8 cellular contexts compared by ENCODE assay signal in the genomic region with DNA sequence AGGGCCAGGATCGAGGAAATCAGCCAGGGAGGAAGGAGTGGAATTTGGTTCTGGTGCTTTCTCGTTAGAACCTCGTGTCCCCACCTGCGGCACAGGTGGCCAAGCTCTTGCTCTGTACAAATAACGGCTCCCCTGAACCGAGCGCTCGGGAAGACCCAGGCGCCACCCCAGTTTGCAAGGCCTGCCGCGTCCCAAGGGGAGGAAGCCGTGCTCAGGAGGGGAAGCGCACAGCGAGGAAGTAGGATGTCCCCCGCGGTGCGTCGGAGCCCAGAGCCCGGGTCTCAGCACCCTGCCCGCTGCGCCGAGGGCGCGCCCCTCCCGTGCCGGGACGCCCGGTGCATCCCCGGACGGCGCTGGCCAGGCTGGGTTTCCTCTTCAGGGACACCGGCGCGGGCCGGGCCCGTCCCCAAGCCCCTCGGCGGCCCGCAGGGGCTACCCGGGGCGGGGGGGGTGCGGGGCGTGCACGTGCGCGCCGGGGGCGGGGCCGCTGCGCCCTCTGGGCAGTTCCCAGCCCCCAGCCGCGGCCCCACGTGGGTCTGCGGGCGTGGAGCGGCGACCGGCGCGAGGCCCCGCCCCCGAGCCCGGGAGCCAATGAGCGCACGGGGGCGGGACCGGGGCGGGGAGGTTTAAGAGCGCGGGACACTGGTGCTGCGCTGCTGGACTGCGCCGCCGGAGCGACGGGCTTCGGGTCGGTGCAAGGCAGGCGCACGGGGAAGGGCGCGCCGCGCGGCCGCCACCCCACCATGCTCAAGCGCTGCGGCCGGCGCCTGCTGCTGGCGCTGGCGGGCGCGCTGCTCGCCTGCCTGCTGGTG. TPM values are rescaled to one million over a fixed set of nuclear protein-coding genes. Genes with fewer than 3 reads are reported as not detected.
DNase-seq lines count a peak whose midpoint lies in the region; ATAC-seq, FAIRE-seq and TF ChIP-seq lines count a peak whose summit lies in the region.

A gene with protein sequence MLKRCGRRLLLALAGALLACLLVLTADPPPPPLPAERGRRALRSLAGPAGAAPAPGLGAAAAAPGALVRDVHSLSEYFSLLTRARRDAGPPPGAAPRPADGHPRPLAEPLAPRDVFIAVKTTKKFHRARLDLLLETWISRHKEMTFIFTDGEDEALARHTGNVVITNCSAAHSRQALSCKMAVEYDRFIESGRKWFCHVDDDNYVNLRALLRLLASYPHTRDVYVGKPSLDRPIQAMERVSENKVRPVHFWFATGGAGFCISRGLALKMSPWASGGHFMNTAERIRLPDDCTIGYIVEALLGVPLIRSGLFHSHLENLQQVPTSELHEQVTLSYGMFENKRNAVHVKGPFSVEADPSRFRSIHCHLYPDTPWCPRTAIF (plus strand): TSS at position 656 of the 812 bp plus-strand sequence. CDS start 88 bp downstream, at position 744.

- peak; percentile 82 for FAIRE-seq in urothelium cell line (lab: Jason Lieb, UNC)

- no peak for TF ChIP-seq CTCF in GM13976 (IDR thresholded peaks at IDR 0.05; ENCODE audit: borderline replicate concordance, control extremely low read depth, extremely low read depth, insufficient read depth, missing control alignments)
- TF ChIP-seq CTCF in adrenal gland (IDR thresholded peaks at IDR 0.05): peak in 1 of 6 experiments; percentile 24
- TF ChIP-seq CTCF in left ventricle myocardium inferior (IDR thresholded peaks at IDR 0.05; ENCODE audit: borderline replicate concordance): no peak
- no peak for TF ChIP-seq CTCF in psoas muscle (IDR thresholded peaks at IDR 0.05)

- intact Hi-C loops in T-helper 1 cell treated with Interleukin-12 subunit alpha and Interleukin-12 subunit beta and Interleukin-4 antibody, amounts not matched to agents 30 ng/mL and 1 ng/mL, for 36 hours (cut with micrococcal nuclease): loop anchor here (1.0 kb wide), 4 partner anchors 11 to 113 kb away; partner anchors contain the start of genes BRAT1 and TTYH3
- intact Hi-C loops in adrenal gland (cut with DNase I) (loop anchor here in 1 of 2 donors (2.0 kb wide), 1 partner anchor 41 kb away; no protein-coding TSS in a partner anchor), left ventricle myocardium inferior (cut with micrococcal nuclease) (no loop called here), psoas muscle (cut with DNase I) (no loop called here)

- peak; percentile 99 for DNase-seq in GM13976 (ENCODE audit: low spot score)
- peak; percentile 77 for DNase-seq in NCI-H128 (lab: John Stamatoyannopoulos, UW; ENCODE audit: unreplicated experiment)
- peak; percentile 80 to 90 (median 89) for DNase-seq in adrenal gland
- DNase-seq in left ventricle myocardium inferior: peak; percentile 89
- DNase-seq in psoas muscle: peak; percentile 88 to 92
- peak; percentile 95 for DNase-seq in urothelium cell line (ENCODE audit: low spot score)

- TF ChIP-seq POLR2A in adrenal gland (IDR thresholded peaks at IDR 0.05): peak; percentile 90 to 91

- no peaks in the 10 kb centered on the region for H3K9me3 ChIP-seq in adrenal gland (replicated peaks in 1 of 3)
- H3K9me3 ChIP-seq in left ventricle myocardium inferior (replicated peaks): no peaks in the 10 kb centered on the region
- no peaks in the 10 kb centered on the region for H3K9me3 ChIP-seq in psoas muscle

- in situ Hi-C loops in GM13976 (cut with MboI; ENCODE audit: low sequenced_read_pairs, unreplicated experiment): no loop called here

- H3K36me3 ChIP-seq in adrenal gland (replicated peaks in 1 of 2) (no peaks in the 10 kb centered on the region), left ventricle myocardium inferior (no peaks in the 10 kb centered on the region), psoas muscle (ENCODE audit: insufficient read depth in 1 of 2, low read depth in 1 of 2) (no peaks in the 10 kb centered on the region)

- peak; percentile 91 for ATAC-seq in HG02642 (IDR thresholded peaks at IDR 0.05; ENCODE audit: poor library complexity, unreplicated experiment)
- peak; percentile 91 to 98 (median 94) for ATAC-seq in psoas muscle

- WGBS in adrenal gland, 4 donors: 0 to 1% (median 1%) methylated on average over 56 to 86 of the region's 95 CpGs; no CpG with 5 or more reads in 1 of the 4 donors
- WGBS in psoas muscle, 3 donors: 1% methylated on average over 50 to 95 of the region's 95 CpGs

- H3K27ac ChIP-seq in adrenal gland (peak within 1 kb of the TSS in 2 of 5 donors; percentile 57 to 85), left ventricle myocardium inferior (replicated peaks) (peak within 1 kb of the TSS; percentile 91), psoas muscle (no peak within 1 kb of the TSS)

- H3K4me1 ChIP-seq in adrenal gland (replicated peaks in 1 of 2) (peaks cover 32 to 44% of the 10 kb centered on the region in 2 donors), left ventricle myocardium inferior (peaks cover 58% of the 10 kb centered on the region), psoas muscle (peaks cover 10% of the 10 kb centered on the region)

- H3K4me3 ChIP-seq in adrenal gland: peak within 1 kb of the TSS in 2 of 4 donors; percentile 23 to 71
- H3K4me3 ChIP-seq in left ventricle myocardium inferior: peak within 1 kb of the TSS; percentile 73
- H3K4me3 ChIP-seq in psoas muscle: peak within 1 kb of the TSS; percentile 70

- H3K27me3 ChIP-seq in adrenal gland (no peaks in the 10 kb centered on the region), left ventricle myocardium inferior (ENCODE audit: low read depth) (peaks cover 42% of the 10 kb centered on the region), psoas muscle (ENCODE audit: insufficient read depth in 3 of 3, low read length in 2 of 3) (peaks cover 0 to 23% (median 19%) of the 10 kb centered on the region in 3 donors)

RNA-seq across cellular contexts. Expression of the gene that starts here (rescaled TPM):
- total RNA-seq in T-helper 1 cell treated with Interleukin-12 subunit alpha and Interleukin-12 subunit beta and Interleukin-4 antibody, amounts not matched to agents 30 ng/mL and 1 ng/mL, for 36 hours: 125 and 130 TPM in 2 replicates
- total RNA-seq in adrenal gland (10 to 100 TPM in 6 of 8 donors, 1 to 10 TPM in 2; 4.7 to 26.1 (median 14.3) TPM), left ventricle myocardium inferior (5.2 TPM), psoas muscle (1 to 10 TPM; 2.4 to 3.0 (median 2.8) TPM)
- polyA plus RNA-seq in adrenal gland (10 to 100 TPM in 2 of 3 donors, 1 to 10 TPM in 1; 1.4 to 20.7 (median 15.5) TPM), psoas muscle (1 to 10 TPM; 1.3 to 2.1 (median 2.0) TPM)
